ENCODE assay signal across 6 cellular contexts in the genomic region with DNA sequence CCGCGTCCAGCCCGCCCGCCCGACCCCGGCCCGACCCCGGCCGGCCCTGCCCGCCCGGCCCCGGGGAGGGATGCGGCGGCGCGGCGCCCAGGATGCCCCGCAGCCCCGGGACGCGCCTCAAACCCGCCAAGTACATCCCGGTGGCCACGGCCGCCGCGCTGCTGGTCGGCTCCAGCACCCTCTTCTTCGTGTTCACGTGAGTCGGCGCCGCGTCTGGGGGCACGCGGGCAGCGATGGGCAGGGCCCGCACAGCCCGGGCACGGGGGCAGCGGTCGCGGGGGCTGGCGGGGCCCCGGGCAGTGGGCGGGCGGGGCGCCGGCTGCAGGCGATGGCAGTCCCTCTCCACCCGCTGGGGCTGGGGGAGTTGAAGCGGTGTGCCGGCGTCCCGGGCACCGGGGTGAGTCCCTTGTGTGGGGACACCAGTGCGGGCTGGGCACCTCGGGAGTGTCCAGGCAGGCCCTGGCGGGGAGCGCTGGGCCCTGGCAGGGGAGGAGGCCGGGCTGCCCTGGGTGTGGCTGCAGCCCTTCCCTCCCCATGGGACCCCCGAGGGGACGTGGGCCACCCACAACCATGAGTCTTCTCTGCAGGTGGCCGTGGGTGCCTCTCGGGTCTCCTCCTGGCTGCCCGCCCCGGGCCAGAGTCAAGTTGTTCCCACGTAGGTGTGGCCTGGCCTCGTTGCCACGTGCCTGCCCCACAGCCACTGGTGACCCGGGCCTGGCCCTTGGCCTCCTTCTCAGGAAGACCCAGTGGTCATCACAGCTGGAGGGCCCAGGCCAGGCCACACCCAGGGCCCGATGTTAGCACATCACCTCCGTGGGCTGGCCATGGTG. TPM values are rescaled to one million over a fixed set of nuclear protein-coding genes. Genes with fewer than 3 reads are reported as not detected.
DNase-seq lines count a peak whose midpoint lies in the region; ATAC-seq and TF ChIP-seq lines count a peak whose summit lies in the region.

No MANE protein-coding gene starts in this region.

- peak overlapping the region; percentile 84 for H3K4me3 ChIP-seq in GM12865 (ENCODE audit: low read depth, low read length)
- peak overlapping the region; percentile 92 to 100 (median 95) for H3K4me3 ChIP-seq in Peyer's patch
- H3K4me3 ChIP-seq in foreskin fibroblast (ENCODE audit: low read depth in 1 of 2, low read length in 2 of 2), result peak overlapping the region; percentile 70 to 85
- peak overlapping the region; percentile 98 for H3K4me3 ChIP-seq in suprapubic skin

- H3K27me3 ChIP-seq in Peyer's patch (no peaks in the 10 kb centered on the region), suprapubic skin (no peaks in the 10 kb centered on the region)

- no peak for ATAC-seq in GM18861 (IDR thresholded peaks at IDR 0.05; ENCODE audit: unreplicated experiment)

- TF ChIP-seq POLR2A in Peyer's patch (IDR thresholded peaks at IDR 0.05), result no peak
- no peak for TF ChIP-seq POLR2A in suprapubic skin (IDR thresholded peaks at IDR 0.05)

- DNase-seq in GM12865 (ENCODE audit: low read depth) (no peak), Peyer's patch (peak; percentile 24 to 65 (median 60)), foreskin fibroblast (peak; percentile 38 to 68), suprapubic skin (ENCODE audit: low spot score in 2 of 2) (no peak), kidney tubule cell (ENCODE audit: low spot score) (no peak)

- peaks cover 0 to 6% (median 0%) of the 10 kb centered on the region in 3 donors for H3K36me3 ChIP-seq in Peyer's patch
- peaks cover 9% of the 10 kb centered on the region for H3K36me3 ChIP-seq in suprapubic skin

- H3K4me1 ChIP-seq in Peyer's patch (peaks cover 0 to 39% (median 24%) of the 10 kb centered on the region in 4 donors), suprapubic skin (peaks cover 61% of the 10 kb centered on the region)

- no peak for TF ChIP-seq EP300 in suprapubic skin (IDR thresholded peaks at IDR 0.05)

- peak overlapping the region in 3 of 4 donors; percentile 70 to 93 (median 74) for H3K27ac ChIP-seq in Peyer's patch
- peak overlapping the region; percentile 69 for H3K27ac ChIP-seq in suprapubic skin

- no peaks in the 10 kb centered on the region for H3K9me3 ChIP-seq in Peyer's patch
- no peaks in the 10 kb centered on the region for H3K9me3 ChIP-seq in suprapubic skin

- no CpG with 5 or more reads among the region's 73 CpGs for WGBS in suprapubic skin

- TF ChIP-seq CTCF in GM12865 (IDR thresholded peaks at IDR 0.05; ENCODE audit: insufficient read depth, low read depth, low read length, missing control alignments) (no peak), Peyer's patch (IDR thresholded peaks at IDR 0.05) (no peak), foreskin fibroblast (IDR thresholded peaks at IDR 0.05; ENCODE audit: low read depth, low read length) (no peak), suprapubic skin (IDR thresholded peaks at IDR 0.05) (no peak)

RNA-seq across cellular contexts. Expression of a gene that starts 0.5 kb away (rescaled TPM):
- total RNA-seq in Peyer's patch (10 to 100 TPM in 3 of 4 donors, 1 to 10 TPM in 1; 4.1 to 37.0 (median 22.6) TPM), suprapubic skin (10 to 100 TPM; 26.0 to 64.2 (median 34.9) TPM)

RNA-seq across cellular contexts. Expression of a gene that starts 15.0 kb away (rescaled TPM):
- total RNA-seq in Peyer's patch (100 to 1,000 TPM in 1 of 4 donors, 10 to 100 TPM in 3; 26.8 to 134 (median 86.9) TPM), suprapubic skin (10 to 100 TPM; 52.0 to 98.6 (median 55.7) TPM)

RNA-seq across cellular contexts. Expression of a gene that starts 16.2 kb away (rescaled TPM):
- 100 to 1,000 TPM; 103 to 203 (median 163) TPM for total RNA-seq in Peyer's patch
- total RNA-seq in suprapubic skin, result 100 to 1,000 TPM; 107 to 150 (median 119) TPM

RNA-seq across cellular contexts. Expression of a gene that starts 18.8 kb away (rescaled TPM):
- total RNA-seq in Peyer's patch (1 to 10 TPM in 1 of 4 donors, not detected in 3; 6.6 TPM), suprapubic skin (under 1 TPM in 1 of 4 donors, not detected in 3; 0.34 TPM)

RNA-seq across cellular contexts. Expression of a gene that starts 52.0 kb away (rescaled TPM):
- total RNA-seq in Peyer's patch (100 to 1,000 TPM in 1 of 4 donors, 10 to 100 TPM in 3; 40.6 to 138 (median 64.9) TPM), suprapubic skin (10 to 100 TPM; 22.4 to 69.1 (median 38.0) TPM)

Comparison
In these comparisons a context has a peak if more than half of its experiments do, and no peak if none do; other contexts are left out.
1. DNase-seq: peak in Peyer's patch (3 of 3) and foreskin fibroblast (2 of 2); none in GM12865 (single experiment), suprapubic skin (0 of 2) and kidney tubule cell (single experiment).
2. Peak in every context shown above with its lines, with median percentiles within 50 percentile points of each other: H3K4me3 ChIP-seq.